In the genomic region with DNA sequence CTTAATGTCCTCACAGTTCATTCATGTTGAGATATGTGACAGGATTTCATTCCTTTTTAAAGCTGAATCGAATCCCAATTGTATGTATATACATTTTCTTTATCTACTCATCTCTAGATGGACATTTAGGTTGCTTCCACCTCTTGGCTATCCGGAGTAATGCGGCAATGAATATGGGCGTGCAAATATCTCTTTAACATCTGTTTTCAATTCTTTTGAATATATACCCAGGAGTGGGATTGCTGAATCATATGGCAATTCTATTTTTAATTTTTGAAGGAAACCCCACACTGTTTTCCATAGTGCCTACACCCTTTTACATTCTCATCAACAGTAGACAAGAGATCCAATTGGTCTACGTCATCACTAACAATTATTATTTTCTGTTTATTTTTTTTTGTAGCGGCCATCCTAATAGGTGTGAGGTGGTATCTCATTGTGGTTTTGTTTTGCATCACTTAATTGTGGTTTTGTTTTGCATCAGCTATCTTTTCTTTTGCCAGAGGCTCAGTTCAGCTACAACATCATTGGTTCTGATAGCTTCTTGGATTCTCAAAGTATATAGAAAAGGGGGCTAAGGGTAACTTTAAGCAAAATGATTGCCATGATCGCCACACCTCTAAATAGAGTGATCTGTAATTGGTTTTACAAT, we compare ENCODE assay signal across 28 cellular contexts. TPM values are rescaled to one million over a fixed set of nuclear protein-coding genes. Genes with fewer than 3 reads are reported as not detected.
DNase-seq lines count a peak whose midpoint lies in the region; ATAC-seq and TF ChIP-seq lines count a peak whose summit lies in the region.
"Had no signal": no experiment of that assay in that cellular context is flagged by ENCODE, and none has a peak within 500 bp of the region (broad histone marks: within the 10 kb centered on the region; RNA-seq: fewer than 3 reads in every experiment).

No MANE protein-coding gene starts in this region.

- no peaks in the 10 kb centered on the region for H4K20me1 ChIP-seq in MM.1S (ENCODE audit: insufficient read depth, low read length)

- H3K36me3 ChIP-seq in MM.1S (replicated peaks; ENCODE audit: insufficient read depth, low read length) (no peaks in the 10 kb centered on the region), BE2C (no peaks in the 10 kb centered on the region)
- H3K36me3 ChIP-seq: SJCRH30 had no signal

- H3K27me3 ChIP-seq in MM.1S (replicated peaks; ENCODE audit: insufficient read depth, low read length) (no peaks in the 10 kb centered on the region), BE2C (peaks cover 7% of the 10 kb centered on the region; the same call in 1 of the 2 replicates)

- DNase-seq in GM12865 (ENCODE audit: low read depth): peak; percentile 16
- peak; percentile 23 for DNase-seq in MM.1S
- DNase-seq in fibroblast of mammary gland (ENCODE audit: low read depth): peak; percentile 30
- DNase-seq in activated T-cell treated with anti-CD3 and anti-CD28 coated beads, Interleukin-2, amount 50 U/mL, for 1 hour: no peak
- no peak for DNase-seq in BE2C
- DNase-seq: AML-193; C1 segment of cervical spinal cord; CD4-positive, alpha-beta memory T cell; COR-L47; GDM1; GM23248; H7; IMR-90; KG1; NCI-H1092; NCI-H1417 treated with DMSO at 0.1 percent for 48 hours; NCI-H1694 treated with DMSO at 0.1 percent for 48 hours; NCI-H2081 treated with DMSO at 0.1 percent for 48 hours; NCI-H2171; NCI-H226; NCI-H510A; NCI-H69; SJCRH30; T-helper 1 cell had no signal

- no peaks in the 10 kb centered on the region for H3K79me2 ChIP-seq in MM.1S (ENCODE audit: low read length)

- H3F3A ChIP-seq in MM.1S (ENCODE audit: insufficient read depth, low read length): peaks cover 14% of the 10 kb centered on the region

- TF ChIP-seq CTCF in GM12865 (IDR thresholded peaks at IDR 0.05; ENCODE audit: insufficient read depth, low read depth, low read length, missing control alignments) (no peak), MM.1S (IDR thresholded peaks at IDR 0.05; ENCODE audit: low read length) (no peak), fibroblast of mammary gland (conservative IDR thresholded peaks at IDR 0.05; ENCODE audit: control insufficient read depth, insufficient read depth, low read depth, low read length) (no peak), BE2C (IDR thresholded peaks at IDR 0.05; ENCODE audit: low read depth, low read length) (no peak)

- peaks cover 11% of the 10 kb centered on the region for H3K4me1 ChIP-seq in MM.1S (ENCODE audit: low read length)
- no peaks in the 10 kb centered on the region for H3K4me1 ChIP-seq in BE2C
- H3K4me1 ChIP-seq: SJCRH30 had no signal

- no peaks in the 10 kb centered on the region for H3K9me3 ChIP-seq in MM.1S (replicated peaks; ENCODE audit: insufficient read depth, low read length)
- H3K9me3 ChIP-seq in BE2C: no peaks in the 10 kb centered on the region
- H3K9me3 ChIP-seq: SJCRH30 had no signal

- no peak overlapping the region; the same call in 1 of the 2 replicates for H3K9ac ChIP-seq in MM.1S (ENCODE audit: low read length)
- H3K9ac ChIP-seq: GM23248 had no signal

- no peak overlapping the region for H2AFZ ChIP-seq in MM.1S (ENCODE audit: low read length)
- H2AFZ ChIP-seq: GM23248 had no signal

- H3K9me2 ChIP-seq in MM.1S (replicated peaks; ENCODE audit: insufficient read depth, low read length): no peaks in the 10 kb centered on the region

- H3K4me2 ChIP-seq in MM.1S (ENCODE audit: low read depth, low read length): peak overlapping the region; percentile 91

- H3K4me3 ChIP-seq in GM12865 (ENCODE audit: low read depth, low read length) (no peak overlapping the region), MM.1S (ENCODE audit: low read length) (peak overlapping the region; percentile 16; the same call in 1 of the 2 replicates), fibroblast of mammary gland (ENCODE audit: control insufficient read depth, low read depth, low read length) (no peak overlapping the region), BE2C (ENCODE audit: low read depth, low read length) (no peak overlapping the region)
- H3K4me3 ChIP-seq: GM23248, SJCRH30 had no signal

- ATAC-seq in SK-N-SH treated with all-trans-retinoic acid at 6 μM for 48 hours (peak; percentile 81), GM21529 (IDR thresholded peaks at IDR 0.05; ENCODE audit: unreplicated experiment) (no peak), HG03025 (IDR thresholded peaks at IDR 0.05; ENCODE audit: low FRiP score, unreplicated experiment) (no peak)
- ATAC-seq: Right ventricle myocardium inferior had no signal

- peak overlapping the region; percentile 87; the same call in 1 of the 2 replicates for H3K27ac ChIP-seq in MM.1S (ENCODE audit: low read length)
- H3K27ac ChIP-seq: GM23248, SJCRH30 had no signal

TF ChIP-seq in SK-N-SH treated with all-trans-retinoic acid at 6 μM for 48 hours, 23 proteins besides CTCF, POLR2A, EP300 and RAD21:
- TF ChIP-seq, protein P1, sequence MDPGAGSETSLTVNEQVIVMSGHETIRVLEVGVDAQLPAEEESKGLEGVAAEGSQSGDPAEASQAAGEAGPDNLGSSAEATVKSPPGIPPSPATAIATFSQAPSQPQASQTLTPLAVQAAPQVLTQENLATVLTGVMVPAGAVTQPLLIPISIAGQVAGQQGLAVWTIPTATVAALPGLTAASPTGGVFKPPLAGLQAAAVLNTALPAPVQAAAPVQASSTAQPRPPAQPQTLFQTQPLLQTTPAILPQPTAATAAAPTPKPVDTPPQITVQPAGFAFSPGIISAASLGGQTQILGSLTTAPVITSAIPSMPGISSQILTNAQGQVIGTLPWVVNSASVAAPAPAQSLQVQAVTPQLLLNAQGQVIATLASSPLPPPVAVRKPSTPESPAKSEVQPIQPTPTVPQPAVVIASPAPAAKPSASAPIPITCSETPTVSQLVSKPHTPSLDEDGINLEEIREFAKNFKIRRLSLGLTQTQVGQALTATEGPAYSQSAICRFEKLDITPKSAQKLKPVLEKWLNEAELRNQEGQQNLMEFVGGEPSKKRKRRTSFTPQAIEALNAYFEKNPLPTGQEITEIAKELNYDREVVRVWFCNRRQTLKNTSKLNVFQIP (CRISPR knock-in tag; IDR thresholded peaks at IDR 0.05; ENCODE audit: borderline replicate concordance, low read depth): no peak
- TF ChIP-seq, protein P2, sequence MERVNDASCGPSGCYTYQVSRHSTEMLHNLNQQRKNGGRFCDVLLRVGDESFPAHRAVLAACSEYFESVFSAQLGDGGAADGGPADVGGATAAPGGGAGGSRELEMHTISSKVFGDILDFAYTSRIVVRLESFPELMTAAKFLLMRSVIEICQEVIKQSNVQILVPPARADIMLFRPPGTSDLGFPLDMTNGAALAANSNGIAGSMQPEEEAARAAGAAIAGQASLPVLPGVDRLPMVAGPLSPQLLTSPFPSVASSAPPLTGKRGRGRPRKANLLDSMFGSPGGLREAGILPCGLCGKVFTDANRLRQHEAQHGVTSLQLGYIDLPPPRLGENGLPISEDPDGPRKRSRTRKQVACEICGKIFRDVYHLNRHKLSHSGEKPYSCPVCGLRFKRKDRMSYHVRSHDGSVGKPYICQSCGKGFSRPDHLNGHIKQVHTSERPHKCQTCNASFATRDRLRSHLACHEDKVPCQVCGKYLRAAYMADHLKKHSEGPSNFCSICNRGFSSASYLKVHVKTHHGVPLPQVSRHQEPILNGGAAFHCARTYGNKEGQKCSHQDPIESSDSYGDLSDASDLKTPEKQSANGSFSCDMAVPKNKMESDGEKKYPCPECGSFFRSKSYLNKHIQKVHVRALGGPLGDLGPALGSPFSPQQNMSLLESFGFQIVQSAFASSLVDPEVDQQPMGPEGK (CRISPR knock-in tag; IDR thresholded peaks at IDR 0.05; ENCODE audit: borderline replicate concordance): no peak
- no peak for TF ChIP-seq CSDC2 (CRISPR knock-in tag; IDR thresholded peaks at IDR 0.05)
- no peak for TF ChIP-seq ZNF70 (CRISPR knock-in tag; IDR thresholded peaks at IDR 0.05)
- TF ChIP-seq ARNTL (CRISPR knock-in tag; IDR thresholded peaks at IDR 0.05; ENCODE audit: borderline replicate concordance, low read depth): no peak
- TF ChIP-seq PPARA (CRISPR knock-in tag; IDR thresholded peaks at IDR 0.05; ENCODE audit: borderline replicate concordance): no peak
- TF ChIP-seq ZC3H10 (CRISPR knock-in tag; IDR thresholded peaks at IDR 0.05): no peak
- TF ChIP-seq ESRRG (CRISPR knock-in tag; IDR thresholded peaks at IDR 0.05): no peak
- TF ChIP-seq ZFP30 (CRISPR knock-in tag; IDR thresholded peaks at IDR 0.05): no peak
- no peak for TF ChIP-seq ZNF565 (CRISPR knock-in tag; conservative IDR thresholded peaks at IDR 0.05; ENCODE audit: low read depth)
- TF ChIP-seq ZNF8 (CRISPR knock-in tag; IDR thresholded peaks at IDR 0.05): no peak
- no peak for TF ChIP-seq OSR1 (CRISPR knock-in tag; IDR thresholded peaks at IDR 0.05)
- TF ChIP-seq BACH2 (CRISPR knock-in tag; IDR thresholded peaks at IDR 0.05; ENCODE audit: borderline replicate concordance): no peak
- TF ChIP-seq, protein P3, sequence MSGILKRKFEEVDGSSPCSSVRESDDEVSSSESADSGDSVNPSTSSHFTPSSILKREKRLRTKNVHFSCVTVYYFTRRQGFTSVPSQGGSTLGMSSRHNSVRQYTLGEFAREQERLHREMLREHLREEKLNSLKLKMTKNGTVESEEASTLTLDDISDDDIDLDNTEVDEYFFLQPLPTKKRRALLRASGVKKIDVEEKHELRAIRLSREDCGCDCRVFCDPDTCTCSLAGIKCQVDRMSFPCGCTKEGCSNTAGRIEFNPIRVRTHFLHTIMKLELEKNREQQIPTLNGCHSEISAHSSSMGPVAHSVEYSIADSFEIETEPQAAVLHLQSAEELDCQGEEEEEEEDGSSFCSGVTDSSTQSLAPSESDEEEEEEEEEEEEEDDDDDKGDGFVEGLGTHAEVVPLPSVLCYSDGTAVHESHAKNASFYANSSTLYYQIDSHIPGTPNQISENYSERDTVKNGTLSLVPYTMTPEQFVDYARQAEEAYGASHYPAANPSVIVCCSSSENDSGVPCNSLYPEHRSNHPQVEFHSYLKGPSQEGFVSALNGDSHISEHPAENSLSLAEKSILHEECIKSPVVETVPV (CRISPR knock-in tag; IDR thresholded peaks at IDR 0.05): no peak
- TF ChIP-seq ISL1 (CRISPR knock-in tag; IDR thresholded peaks at IDR 0.05): no peak
- TF ChIP-seq, protein P4, sequence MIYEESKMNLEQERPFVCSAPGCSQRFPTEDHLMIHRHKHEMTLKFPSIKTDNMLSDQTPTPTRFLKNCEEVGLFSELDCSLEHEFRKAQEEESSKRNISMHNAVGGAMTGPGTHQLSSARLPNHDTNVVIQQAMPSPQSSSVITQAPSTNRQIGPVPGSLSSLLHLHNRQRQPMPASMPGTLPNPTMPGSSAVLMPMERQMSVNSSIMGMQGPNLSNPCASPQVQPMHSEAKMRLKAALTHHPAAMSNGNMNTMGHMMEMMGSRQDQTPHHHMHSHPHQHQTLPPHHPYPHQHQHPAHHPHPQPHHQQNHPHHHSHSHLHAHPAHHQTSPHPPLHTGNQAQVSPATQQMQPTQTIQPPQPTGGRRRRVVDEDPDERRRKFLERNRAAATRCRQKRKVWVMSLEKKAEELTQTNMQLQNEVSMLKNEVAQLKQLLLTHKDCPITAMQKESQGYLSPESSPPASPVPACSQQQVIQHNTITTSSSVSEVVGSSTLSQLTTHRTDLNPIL (CRISPR knock-in tag; IDR thresholded peaks at IDR 0.05; ENCODE audit: low read depth): no peak
- TF ChIP-seq ZFP3 (CRISPR knock-in tag; IDR thresholded peaks at IDR 0.05): no peak
- TF ChIP-seq TCF4 (CRISPR knock-in tag; IDR thresholded peaks at IDR 0.05; ENCODE audit: borderline replicate concordance): no peak

RNA-seq across cellular contexts. Expression of a gene that starts 25.6 kb away (rescaled TPM):
- polyA plus RNA-seq in BE2C (2012; ENCODE audit: insufficient read depth, insufficient read length, low read depth): 1.7 TPM

Comparison
In these comparisons a context has a peak if more than half of its experiments do, and no peak if none do; other contexts are left out.
1. DNase-seq: peak in GM12865 (single experiment), MM.1S (single experiment) and fibroblast of mammary gland (single experiment); none in activated T-cell treated with anti-CD3 and anti-CD28 coated beads, Interleukin-2, amount 50 U/mL, for 1 hour (single experiment) and BE2C (single experiment).